8 cellular contexts compared by ENCODE assay signal in the genomic region with DNA sequence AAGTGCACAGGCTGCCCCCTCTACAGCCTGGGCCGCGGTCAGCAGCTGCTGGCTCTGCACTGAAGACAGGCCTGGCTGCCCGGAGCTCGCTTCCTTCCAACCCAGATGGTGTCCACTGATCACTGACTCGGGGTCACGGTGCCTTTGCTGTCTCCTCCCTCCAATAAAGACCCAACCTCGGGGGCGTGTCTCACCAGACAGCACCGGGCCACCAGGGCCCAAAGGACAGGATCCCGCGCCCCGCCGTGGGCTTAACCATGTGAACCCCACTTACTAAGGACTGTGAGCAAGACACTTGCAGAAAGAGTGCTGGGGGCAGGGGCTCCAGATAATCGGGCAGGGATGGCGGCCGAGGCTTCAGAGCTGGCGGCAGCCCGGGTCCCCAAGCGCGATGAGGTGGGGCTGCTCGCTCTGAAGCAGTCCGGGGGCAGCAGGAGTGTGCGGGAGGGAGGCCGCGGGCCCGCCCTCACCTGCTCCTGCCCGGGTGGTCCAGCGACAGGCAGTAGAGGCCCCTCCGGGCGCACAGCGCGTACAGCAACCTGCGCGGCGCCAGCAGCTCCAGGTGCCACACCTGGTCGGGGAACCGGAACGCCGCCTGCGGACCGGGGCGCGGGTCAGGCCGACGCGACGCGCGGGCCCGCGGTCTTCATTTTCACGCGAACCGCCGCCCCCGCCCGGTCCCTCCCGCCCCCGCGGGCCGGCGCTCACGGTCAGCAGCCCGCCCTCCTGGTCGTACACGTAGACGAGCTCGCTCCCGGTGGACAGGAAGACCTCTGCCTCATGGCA. TPM values are rescaled to one million over a fixed set of nuclear protein-coding genes. Genes with fewer than 3 reads are reported as not detected.
A peak's percentile ranks its signal among the peaks of the same experiment; 100 is the strongest.
DNase-seq lines count a peak whose midpoint lies in the region; ATAC-seq and TF ChIP-seq lines count a peak whose summit lies in the region.

No MANE protein-coding gene starts in this region.

- peaks cover 44% of the 10 kb centered on the region for H3K4me1 Mint-ChIP-seq in HFFc6 (ENCODE audit: low read depth)
- peaks cover 12 to 40% (median 31%) of the 10 kb centered on the region in 4 donors for H3K4me1 Mint-ChIP-seq in naive thymus-derived CD8-positive, alpha-beta T cell

- H3K4me2 ChIP-seq in DOHH2 (ENCODE audit: low read length), result peak overlapping the region; percentile 99

- POLR2A ChIA-PET in naive thymus-derived CD8-positive, alpha-beta T cell (lab: Charles Lee), result interaction anchor here (0.9 to 8.3 kb wide), 13 partner anchors 9 to 1098 kb away, joined by 3 to 140 read pairs (median 7); partner anchors contain the start of genes ACTG1, ARL16, CCDC137 and HGS

- peak; percentile 35 for DNase-seq in HFFc6
- DNase-seq in epithelial cell of proximal tubule (ENCODE audit: low read depth), result no peak
- peak in 1 of 10 donors; percentile 17 for DNase-seq in naive thymus-derived CD8-positive, alpha-beta T cell
- DNase-seq in activated effector memory CD4-positive, alpha-beta T cell treated with Interleukin-2 at 50 U/mL for 16 hours, result no peak

- H4K20me1 ChIP-seq in DOHH2 (ENCODE audit: control insufficient read depth, insufficient read depth, low read depth, low read length), result 0 out of 2 replicates have a peak, but pooled peaks cover 5% of the 10 kb centered on the region

- H3K36me3 Mint-ChIP-seq in HFFc6 (ENCODE audit: low read depth), result peaks cover 26% of the 10 kb centered on the region
- peaks cover 0 to 31% (median 0%) of the 10 kb centered on the region in 3 donors for H3K36me3 Mint-ChIP-seq in naive thymus-derived CD8-positive, alpha-beta T cell

- no peaks in the 10 kb centered on the region for H3K9me3 Mint-ChIP-seq in HFFc6
- no peaks in the 10 kb centered on the region for H3K9me3 Mint-ChIP-seq in naive thymus-derived CD8-positive, alpha-beta T cell

- no peaks in the 10 kb centered on the region for H3K27me3 ChIP-seq in DOHH2 (ENCODE audit: control insufficient read depth, low read length)

- peak overlapping the region; percentile 68 for H3K27ac Mint-ChIP-seq in HFFc6
- peak overlapping the region; percentile 31 to 84 (median 68) for H3K27ac Mint-ChIP-seq in naive thymus-derived CD8-positive, alpha-beta T cell

- H3K4me1 ChIP-seq in DOHH2 (ENCODE audit: control insufficient read depth, low read length), result peaks cover 29% of the 10 kb centered on the region

- peaks cover 7% of the 10 kb centered on the region for H3F3A ChIP-seq in DOHH2 (ENCODE audit: control insufficient read depth, insufficient read depth)

- peaks cover 8% of the 10 kb centered on the region for H3K27me3 Mint-ChIP-seq in HFFc6 (ENCODE audit: insufficient read depth)
- H3K27me3 Mint-ChIP-seq in naive thymus-derived CD8-positive, alpha-beta T cell, result no peaks in the 10 kb centered on the region

- H3K4me3 Mint-ChIP-seq in HFFc6, result peak overlapping the region; percentile 95
- peak overlapping the region; percentile 81 to 93 (median 88) for H3K4me3 Mint-ChIP-seq in naive thymus-derived CD8-positive, alpha-beta T cell

- H3K4me3 ChIP-seq in DOHH2 (ENCODE audit: low read length) (peak overlapping the region; percentile 93), epithelial cell of proximal tubule (ENCODE audit: low read depth, low read length) (peak overlapping the region; percentile 94)

- peaks cover 43% of the 10 kb centered on the region for H3K36me3 ChIP-seq in DOHH2 (ENCODE audit: control insufficient read depth, low read length)

- no peak for TF ChIP-seq CTCF in DOHH2 (IDR thresholded peaks at IDR 0.05; ENCODE audit: low read depth, low read length, poor library complexity, severe bottlenecking)
- no peak for TF ChIP-seq CTCF in HFFc6 (IDR thresholded peaks at IDR 0.05)
- TF ChIP-seq CTCF in epithelial cell of proximal tubule (conservative IDR thresholded peaks at IDR 0.05; ENCODE audit: low read depth, low read length), result no peak

- peak; percentile 1; the same call in 1 of the 3 replicates for ATAC-seq in SK-N-SH treated with all-trans-retinoic acid at 6 μM for 48 hours
- peak in 1 of 2 donors; percentile 4 for ATAC-seq in naive thymus-derived CD8-positive, alpha-beta T cell
- no peak for ATAC-seq in GM18858 (IDR thresholded peaks at IDR 0.05; ENCODE audit: unreplicated experiment)
- no peak for ATAC-seq in GM21381 (IDR thresholded peaks at IDR 0.05; ENCODE audit: unreplicated experiment)

- no peaks in the 10 kb centered on the region for H3K9me3 ChIP-seq in DOHH2 (ENCODE audit: control insufficient read depth, insufficient read depth, low read length)

- H3K9me2 ChIP-seq in DOHH2 (replicated peaks; ENCODE audit: control insufficient read depth, low read length), result no peaks in the 10 kb centered on the region

- H3K79me2 ChIP-seq in DOHH2 (ENCODE audit: control insufficient read depth, low read length), result peaks cover 32% of the 10 kb centered on the region

- H3K27ac ChIP-seq in DOHH2 (ENCODE audit: low read depth, low read length), result peak overlapping the region; percentile 73

TF ChIP-seq in SK-N-SH treated with all-trans-retinoic acid at 6 μM for 48 hours, 23 proteins besides CTCF, POLR2A, EP300 and RAD21 (continues in another document):
- TF ChIP-seq TOX (CRISPR knock-in tag; IDR thresholded peaks at IDR 0.05; ENCODE audit: borderline replicate concordance) (no peak), CREB5 (CRISPR knock-in tag; IDR thresholded peaks at IDR 0.05; ENCODE audit: low read depth) (no peak), PPARA (CRISPR knock-in tag; IDR thresholded peaks at IDR 0.05; ENCODE audit: borderline replicate concordance) (no peak), RARB (CRISPR knock-in tag; IDR thresholded peaks at IDR 0.05) (no peak), ZFP3 (CRISPR knock-in tag; IDR thresholded peaks at IDR 0.05) (no peak), CSRNP3 (CRISPR knock-in tag; IDR thresholded peaks at IDR 0.05) (no peak), ZNF565 (CRISPR knock-in tag; conservative IDR thresholded peaks at IDR 0.05; ENCODE audit: low read depth) (no peak), ARNTL (CRISPR knock-in tag; IDR thresholded peaks at IDR 0.05; ENCODE audit: borderline replicate concordance, low read depth) (no peak), TCF4 (CRISPR knock-in tag; IDR thresholded peaks at IDR 0.05; ENCODE audit: borderline replicate concordance) (no peak), ZNF8 (CRISPR knock-in tag; IDR thresholded peaks at IDR 0.05) (no peak), SNAI2 (CRISPR knock-in tag; IDR thresholded peaks at IDR 0.05) (no peak)

RNA-seq across cellular contexts. Expression of gene FAAP100, which starts 0.5 kb away (rescaled TPM):
- total RNA-seq in HFFc6 (2021; fragmentation: NEBNext Ultra II Directional; extraction: Animal tissue kit (Norgen Biotek cat#: 25700)), result 10 to 100 TPM; 21.9 to 27.7 (median 23.9) TPM
- total RNA-seq in epithelial cell of proximal tubule, result 33.8 and 38.2 TPM in 2 replicates
- total RNA-seq in naive thymus-derived CD8-positive, alpha-beta T cell, result 10 to 100 TPM; 52.5 to 55.9 TPM
- polyA plus RNA-seq in naive thymus-derived CD8-positive, alpha-beta T cell, result 10 to 100 TPM in 2 of 3 donors, 1 to 10 TPM in 1; 9.1 to 17.4 (median 11.7) TPM

RNA-seq across cellular contexts. Expression of gene FSCN2, which starts 23.5 kb away (rescaled TPM):
- 1 to 10 TPM in 3 of 6 experiments, under 1 TPM in 3; 0.71 to 1.4 (median 0.99) TPM for total RNA-seq in HFFc6 (2021; fragmentation: NEBNext Ultra II Directional; extraction: Animal tissue kit (Norgen Biotek cat#: 25700))
- 0.51 TPM in 1 of 2 replicates, not detected in the other for total RNA-seq in epithelial cell of proximal tubule
- 1 to 10 TPM in 1 of 2 experiments, under 1 TPM in 1; 0.96 to 2.0 TPM for total RNA-seq in naive thymus-derived CD8-positive, alpha-beta T cell
- polyA plus RNA-seq in naive thymus-derived CD8-positive, alpha-beta T cell, result not detected

RNA-seq across cellular contexts. Expression of gene ACTG1, which starts 39.1 kb away (rescaled TPM):
- over 10,000 TPM in 3 of 6 experiments, 1,000 to 10,000 TPM in 3; 7,891 to 11,135 (median 9,908) TPM for total RNA-seq in HFFc6 (2021; fragmentation: NEBNext Ultra II Directional; extraction: Animal tissue kit (Norgen Biotek cat#: 25700))
- total RNA-seq in epithelial cell of proximal tubule, result 8,322 and 8,951 TPM in 2 replicates
- 1,000 to 10,000 TPM; 1,189 to 1,230 TPM for total RNA-seq in naive thymus-derived CD8-positive, alpha-beta T cell
- polyA plus RNA-seq in naive thymus-derived CD8-positive, alpha-beta T cell, result 1,000 to 10,000 TPM; 1,334 to 1,669 (median 1,595) TPM
